ENCODE assay signal across 22 cellular contexts in genomic region chr5:154076240-154076922, GRCh38. TPM values are rescaled to one million over a fixed set of nuclear protein-coding genes. Genes with fewer than 3 reads are reported as not detected.
DNase-seq lines count a peak whose midpoint lies in the region; ATAC-seq and TF ChIP-seq lines count a peak whose summit lies in the region.
"Had no signal": no experiment of that assay in that cellular context is flagged by ENCODE, and none has a peak within 500 bp of the region (broad histone marks: within the 10 kb centered on the region; RNA-seq: fewer than 3 reads in every experiment).

No MANE protein-coding gene starts in this region.

- H3K4me3 Mint-ChIP-seq in activated T-cell treated with anti-CD3 and anti-CD28 coated beads, Interleukin-2, amount 50 U/mL, for 24 hours = no peak overlapping the region
- no peak overlapping the region for H3K4me3 Mint-ChIP-seq in activated CD8-positive, alpha-beta T cell treated with anti-CD3 and anti-CD28 coated beads for 36 hours
- no peak overlapping the region for H3K4me3 Mint-ChIP-seq in neural progenitor cell

- H3F3A ChIP-seq in neural progenitor cell (ENCODE audit: low read depth) = peaks cover 22% of the 10 kb centered on the region

- ATAC-seq in activated CD8-positive, alpha-beta T cell treated with anti-CD3 and anti-CD28 coated beads for 36 hours = no peak
- ATAC-seq in HG02798 (IDR thresholded peaks at IDR 0.05; ENCODE audit: poor library complexity, unreplicated experiment) (no peak), GM18868 (IDR thresholded peaks at IDR 0.05; ENCODE audit: unreplicated experiment) (no peak)

- peaks cover 33% of the 10 kb centered on the region for H3K4me1 Mint-ChIP-seq in activated T-cell treated with anti-CD3 and anti-CD28 coated beads, Interleukin-2, amount 50 U/mL, for 24 hours (ENCODE audit: low read depth)
- H3K4me1 Mint-ChIP-seq in activated CD8-positive, alpha-beta T cell treated with anti-CD3 and anti-CD28 coated beads for 36 hours (ENCODE audit: low read depth) = peaks cover 17% of the 10 kb centered on the region
- peaks cover 62% of the 10 kb centered on the region for H3K4me1 Mint-ChIP-seq in neural progenitor cell

- POLR2A ChIA-PET in activated CD8-positive, alpha-beta T cell treated with anti-CD3 and anti-CD28 coated beads for 36 hours (lab: Charles Lee) = no interaction called here

- no peak overlapping the region for H3K27ac ChIP-seq in neural progenitor cell
- H3K27ac ChIP-seq: KMS-11, sigmoid colon, uterus had no signal

- DNase-seq in activated T-cell treated with anti-CD3 and anti-CD28 coated beads, Interleukin-2, amount 50 U/mL, for 24 hours = no peak
- DNase-seq in activated T-cell treated with anti-CD3 and anti-CD28 coated beads for 4 hours (no peak), DMS79 (lab: John Stamatoyannopoulos, UW) (peak; percentile 85), neural progenitor cell (ENCODE audit: low spot score) (no peak), T1000 (lab: John Stamatoyannopoulos, UW) (no peak)
- no peak for DNase-seq in activated CD8-positive, alpha-beta T cell treated with anti-CD3 and anti-CD28 coated beads for 36 hours
- DNase-seq: activated T-cell treated with anti-CD3 and anti-CD28 coated beads, Interleukin-2, amount 50 U/mL, for 72 hours; DMS153; effector CD4-positive, alpha-beta T cell; erythroblast; foreskin fibroblast; heart right ventricle; MV-4-11; NCI-H1694 treated with DMSO at 0.1 percent for 48 hours; NCI-H2227 treated with DMSO at 0.1 percent for 48 hours; SIG-M5; sigmoid colon; substantia nigra; uterus had no signal

- no peak overlapping the region for H3K9ac ChIP-seq in neural progenitor cell
- H3K9ac ChIP-seq: KMS-11 had no signal

- no peaks in the 10 kb centered on the region for H3K27me3 ChIP-seq in neural progenitor cell
- H3K27me3 ChIP-seq: heart right ventricle, sigmoid colon, uterus had no signal

- H3K9me3 Mint-ChIP-seq in activated T-cell treated with anti-CD3 and anti-CD28 coated beads, Interleukin-2, amount 50 U/mL, for 24 hours = no peaks in the 10 kb centered on the region
- H3K9me3 Mint-ChIP-seq in activated CD8-positive, alpha-beta T cell treated with anti-CD3 and anti-CD28 coated beads for 36 hours = no peaks in the 10 kb centered on the region
- H3K9me3 Mint-ChIP-seq in neural progenitor cell = no peaks in the 10 kb centered on the region

- H3K4me2 ChIP-seq in neural progenitor cell = no peak overlapping the region
- H3K4me2 ChIP-seq: KMS-11 had no signal

- peaks cover 28% of the 10 kb centered on the region for H3K4me1 ChIP-seq in neural progenitor cell
- H3K4me1 ChIP-seq: uterus had no signal

- H3K36me3 Mint-ChIP-seq in activated T-cell treated with anti-CD3 and anti-CD28 coated beads, Interleukin-2, amount 50 U/mL, for 24 hours (ENCODE audit: low read depth) = no peaks in the 10 kb centered on the region
- no peaks in the 10 kb centered on the region for H3K36me3 Mint-ChIP-seq in activated CD8-positive, alpha-beta T cell treated with anti-CD3 and anti-CD28 coated beads for 36 hours (ENCODE audit: low read depth)
- H3K36me3 Mint-ChIP-seq in neural progenitor cell = no peaks in the 10 kb centered on the region

- H4K20me1 ChIP-seq in neural progenitor cell (ENCODE audit: low read depth) = no peaks in the 10 kb centered on the region

- H3K79me2 ChIP-seq in neural progenitor cell (ENCODE audit: low read depth) = no peaks in the 10 kb centered on the region

- CTCF ChIA-PET in activated CD8-positive, alpha-beta T cell treated with anti-CD3 and anti-CD28 coated beads for 36 hours (lab: Charles Lee) = interaction anchor here (1.5 to 6.4 kb wide), 3 partner anchors 18 to 328 kb away, joined by 3 to 161 read pairs (median 31); partner anchors contain the start of gene GALNT10

- no peaks in the 10 kb centered on the region for H3K36me3 ChIP-seq in neural progenitor cell
- H3K36me3 ChIP-seq: heart right ventricle, sigmoid colon, uterus had no signal

- no peaks in the 10 kb centered on the region for H3K9me3 ChIP-seq in neural progenitor cell (ENCODE audit: low read depth)
- H3K9me3 ChIP-seq: heart right ventricle, sigmoid colon, uterus had no signal

- H3K27ac Mint-ChIP-seq in activated T-cell treated with anti-CD3 and anti-CD28 coated beads, Interleukin-2, amount 50 U/mL, for 24 hours = peak overlapping the region; percentile 74
- H3K27ac Mint-ChIP-seq in activated CD8-positive, alpha-beta T cell treated with anti-CD3 and anti-CD28 coated beads for 36 hours = peak overlapping the region; percentile 58
- H3K27ac Mint-ChIP-seq in neural progenitor cell = peak overlapping the region; percentile 48

- no peak for TF ChIP-seq CTCF in activated CD8-positive, alpha-beta T cell treated with anti-CD3 and anti-CD28 coated beads for 36 hours (IDR thresholded peaks at IDR 0.05)
- no peak for TF ChIP-seq CTCF in neural progenitor cell (IDR thresholded peaks at IDR 0.05)

- H2AFZ ChIP-seq in neural progenitor cell (replicated peaks) = no peak overlapping the region

- no peaks in the 10 kb centered on the region for H3K27me3 Mint-ChIP-seq in activated T-cell treated with anti-CD3 and anti-CD28 coated beads, Interleukin-2, amount 50 U/mL, for 24 hours
- peaks cover 2% of the 10 kb centered on the region for H3K27me3 Mint-ChIP-seq in activated CD8-positive, alpha-beta T cell treated with anti-CD3 and anti-CD28 coated beads for 36 hours
- peaks cover 7% of the 10 kb centered on the region for H3K27me3 Mint-ChIP-seq in neural progenitor cell (ENCODE audit: insufficient read depth, low read depth)

- no peak overlapping the region for H3K4me3 ChIP-seq in neural progenitor cell
- H3K4me3 ChIP-seq: heart right ventricle, sigmoid colon, uterus had no signal

- intact Hi-C loops in activated CD8-positive, alpha-beta T cell treated with anti-CD3 and anti-CD28 coated beads for 36 hours (cut with micrococcal nuclease) = no loop called here

RNA-seq across cellular contexts. Expression of gene MFAP3, which starts 37.6 kb away (rescaled TPM):
- 10 to 100 TPM in 1 of 2 experiments, 1 to 10 TPM in 1; 10.0 to 12.1 TPM for total RNA-seq in activated CD8-positive, alpha-beta T cell treated with anti-CD3 and anti-CD28 coated beads for 36 hours
- total RNA-seq in neural progenitor cell (ENCODE audit: low replicate concordance) = 63.6 and 89.7 TPM in 2 replicates

RNA-seq across cellular contexts. Expression of gene FAM114A2, which starts 37.7 kb away (rescaled TPM):
- total RNA-seq in activated CD8-positive, alpha-beta T cell treated with anti-CD3 and anti-CD28 coated beads for 36 hours = 10 to 100 TPM; 25.6 to 26.9 TPM
- 13.2 and 19.9 TPM in 2 replicates for total RNA-seq in neural progenitor cell (ENCODE audit: low replicate concordance)
